Comparison of ENCODE assay signal across 8 cellular contexts in genomic region chr16:83137326-83137770, GRCh38.
DNase-seq lines count a peak whose midpoint lies in the region; ATAC-seq and TF ChIP-seq lines count a peak whose summit lies in the region.

No MANE protein-coding gene starts in this region.

- H3K36me3 Mint-ChIP-seq in activated naive CD8-positive, alpha-beta T cell treated with anti-CD3 and anti-CD28 coated beads for 36 hours: no peaks in the 10 kb centered on the region
- H3K36me3 Mint-ChIP-seq in type B pancreatic cell: no peaks in the 10 kb centered on the region

- ATAC-seq in HG02938 (IDR thresholded peaks at IDR 0.05; ENCODE audit: unreplicated experiment) (peak; percentile 80), left lobe of liver (peak; percentile 89), HG03045 (IDR thresholded peaks at IDR 0.05; ENCODE audit: unreplicated experiment) (no peak)

- H3K36me3 ChIP-seq in BLaER1: no peaks in the 10 kb centered on the region

- H3K27ac Mint-ChIP-seq in activated naive CD8-positive, alpha-beta T cell treated with anti-CD3 and anti-CD28 coated beads for 36 hours: no peak overlapping the region
- H3K27ac Mint-ChIP-seq in type B pancreatic cell: peak overlapping the region; percentile 35

- H3K27me3 Mint-ChIP-seq in activated naive CD8-positive, alpha-beta T cell treated with anti-CD3 and anti-CD28 coated beads for 36 hours: no peaks in the 10 kb centered on the region
- H3K27me3 Mint-ChIP-seq in type B pancreatic cell: peaks cover 18% of the 10 kb centered on the region

- no peak for TF ChIP-seq CTCF in type B pancreatic cell (conservative IDR thresholded peaks at IDR 0.05)

- H3K9me3 Mint-ChIP-seq in activated naive CD8-positive, alpha-beta T cell treated with anti-CD3 and anti-CD28 coated beads for 36 hours: no peaks in the 10 kb centered on the region
- peaks cover 8% of the 10 kb centered on the region for H3K9me3 Mint-ChIP-seq in type B pancreatic cell

- peak overlapping the region; percentile 67 for H3K9ac ChIP-seq in BLaER1

- peaks cover 9% of the 10 kb centered on the region for H3K4me1 Mint-ChIP-seq in activated naive CD8-positive, alpha-beta T cell treated with anti-CD3 and anti-CD28 coated beads for 36 hours
- peaks cover 17% of the 10 kb centered on the region for H3K4me1 Mint-ChIP-seq in type B pancreatic cell (ENCODE audit: unreplicated experiment)

- H4K20me1 ChIP-seq in BLaER1: no peaks in the 10 kb centered on the region

- H3K27ac ChIP-seq in BLaER1: peak overlapping the region; percentile 78

- peak overlapping the region; percentile 55 for H3K4me3 Mint-ChIP-seq in activated naive CD8-positive, alpha-beta T cell treated with anti-CD3 and anti-CD28 coated beads for 36 hours
- peak overlapping the region; percentile 83 for H3K4me3 Mint-ChIP-seq in type B pancreatic cell

- H3K4me3 ChIP-seq in BLaER1: peak overlapping the region; percentile 53

- peak overlapping the region; percentile 78 for H3K4me2 ChIP-seq in BLaER1

- no peaks in the 10 kb centered on the region for H3K9me3 ChIP-seq in BLaER1

- no peaks in the 10 kb centered on the region for H3K27me3 ChIP-seq in BLaER1

- peaks cover 53% of the 10 kb centered on the region for H3K4me1 ChIP-seq in BLaER1

- peak; percentile 2 for DNase-seq in activated naive CD8-positive, alpha-beta T cell treated with anti-CD3 and anti-CD28 coated beads for 36 hours
- DNase-seq in left lobe of liver (ENCODE audit: low spot score) (no peak), type B pancreatic cell (ENCODE audit: extremely low spot score, unreplicated experiment) (no peak), cortex of kidney (lab: John Stamatoyannopoulos, UW) (no peak)
- DNase-seq in stimulated activated CD4-positive, alpha-beta T cell treated with anti-CD3 and anti-CD28 coated beads, Interleukin-2, amount 100 ng/mL, for 48 hours: no peak
